ENCODE assay signal across 1 cellular context in genomic region chr1:200411406-200412257, GRCh38.
TF ChIP-seq lines count a peak whose summit lies in the region.

No MANE protein-coding gene starts in this region.

TF ChIP-seq in HCT116, 20 proteins besides CTCF, POLR2A, EP300 and RAD21 (continued from another document):
- TF ChIP-seq JUND (IDR thresholded peaks at IDR 0.05) (no peak), ZFX (IDR thresholded peaks at IDR 0.05) (no peak), CBX3 (IDR thresholded peaks at IDR 0.05; ENCODE audit: low read depth) (no peak), TCF7L2 (IDR thresholded peaks at IDR 0.05; ENCODE audit: borderline replicate concordance, extremely low read depth, insufficient read depth, insufficient read length) (no peak), EZH2phosphoT487 (IDR thresholded peaks at IDR 0.05; ENCODE audit: borderline replicate concordance) (no peak)
